In the genomic region with DNA sequence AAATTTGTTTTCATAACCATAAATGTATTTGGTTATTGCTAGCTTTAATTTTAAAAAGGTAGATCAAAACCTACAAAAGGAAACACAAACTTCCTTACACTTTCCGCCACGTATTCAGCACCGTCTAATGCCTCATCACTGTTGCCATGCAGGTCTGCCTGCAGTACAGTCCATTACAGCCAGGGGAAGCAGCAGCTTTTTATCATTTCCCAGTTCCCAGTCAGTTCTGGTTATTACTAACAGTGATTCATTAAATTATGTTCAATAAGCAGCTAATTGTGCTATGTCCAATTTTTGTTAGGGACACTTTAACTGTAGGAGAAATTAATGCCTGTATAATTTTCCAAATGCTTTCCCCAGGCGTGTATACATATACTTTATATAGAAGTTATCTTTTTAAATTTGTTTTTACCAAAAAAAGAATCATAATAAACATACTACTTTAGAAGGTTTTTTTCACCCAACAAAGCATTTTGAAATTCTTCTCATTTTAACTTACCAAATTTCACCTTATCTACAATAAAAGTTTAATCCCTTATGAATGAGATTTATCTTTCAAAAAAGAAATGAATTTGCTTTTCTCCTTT, we compare ENCODE assay signal across 8 cellular contexts.
A peak's percentile ranks its signal among the peaks of the same experiment; 100 is the strongest.
DNase-seq lines count a peak whose midpoint lies in the region; ATAC-seq and TF ChIP-seq lines count a peak whose summit lies in the region.

No MANE protein-coding gene starts in this region.

- H3K27ac ChIP-seq in adrenal gland (peak overlapping the region in 3 of 5 donors; percentile 53 to 87 (median 68)), right atrium auricular region (peak overlapping the region; percentile 67 to 80)

- 21 to 27% (median 24%) methylated on average over 4 of the region's 4 CpGs for WGBS in adrenal gland, 4 donors

- ATAC-seq in GM19324 (IDR thresholded peaks at IDR 0.05; ENCODE audit: low FRiP score, unreplicated experiment) (peak; percentile 80), HG03280 (IDR thresholded peaks at IDR 0.05; ENCODE audit: unreplicated experiment) (peak; percentile 97)

- H3K4me3 ChIP-seq in adrenal gland (no peak overlapping the region), right atrium auricular region (no peak overlapping the region), skeletal muscle cell (ENCODE audit: low read depth, low read length) (no peak overlapping the region)

- intact Hi-C loops in adrenal gland (cut with DNase I), result loop anchor here (10.0 kb wide), 2 partner anchors 140 to 220 kb away; no protein-coding TSS in a partner anchor

- H3K9me3 ChIP-seq in adrenal gland (replicated peaks in 1 of 3) (no peaks in the 10 kb centered on the region), right atrium auricular region (no peaks in the 10 kb centered on the region)

- no peaks in the 10 kb centered on the region for H3K36me3 ChIP-seq in adrenal gland (replicated peaks in 1 of 2)
- H3K36me3 ChIP-seq in right atrium auricular region, result no peaks in the 10 kb centered on the region

- TF ChIP-seq POLR2A in adrenal gland (IDR thresholded peaks at IDR 0.05), result no peak

- peaks cover 14 to 21% of the 10 kb centered on the region in 2 donors for H3K4me1 ChIP-seq in adrenal gland (replicated peaks in 1 of 2)
- peaks cover 0 to 31% of the 10 kb centered on the region in 2 donors for H3K4me1 ChIP-seq in right atrium auricular region

- DNase-seq in D341Med (ENCODE audit: low spot score) (peak; percentile 77), RKO (ENCODE audit: low spot score) (peak; percentile 82), adrenal gland (peak; percentile 58 to 91 (median 72)), right atrium auricular region (ENCODE audit: low spot score) (peak; percentile 85), skeletal muscle cell (ENCODE audit: low read depth) (peak; percentile 59), NCI-H128 (lab: John Stamatoyannopoulos, UW; ENCODE audit: unreplicated experiment) (no peak)

- TF ChIP-seq CTCF in adrenal gland (IDR thresholded peaks at IDR 0.05) (peak; percentile 91 to 99 (median 96)), right atrium auricular region (IDR thresholded peaks at IDR 0.05) (peak; percentile 89 to 95)

- no peaks in the 10 kb centered on the region for H3K27me3 ChIP-seq in adrenal gland
- no peaks in the 10 kb centered on the region for H3K27me3 ChIP-seq in right atrium auricular region
